ENCODE assay signal across 11 cellular contexts in genomic region chr16:74407362-74407705, GRCh38. TPM values are rescaled to one million over a fixed set of nuclear protein-coding genes. Genes with fewer than 3 reads are reported as not detected.
DNase-seq lines count a peak whose midpoint lies in the region; ATAC-seq and TF ChIP-seq lines count a peak whose summit lies in the region.
"Not testable (repeated sequence)": the region's sequence is repeated elsewhere in the genome, so short reads cannot be mapped to it uniquely, and the experiment has no call there.
"Had no signal": no experiment of that assay in that cellular context is flagged by ENCODE, and none has a peak within 500 bp of the region (broad histone marks: within the 10 kb centered on the region; RNA-seq: fewer than 3 reads in every experiment).

No MANE protein-coding gene starts in this region.

- H2AFZ ChIP-seq in ACC112 (ENCODE audit: low read length, unreplicated experiment); neuronal stem cell (ENCODE audit: low read length); smooth muscle cell (ENCODE audit: low read depth): not testable (repeated sequence)

- H3F3A ChIP-seq in smooth muscle cell (ENCODE audit: low read depth) = not testable (repeated sequence)

- not testable (repeated sequence) for H3K4me1 ChIP-seq in ACC112 (ENCODE audit: control insufficient read depth, insufficient read depth, low read length, unreplicated experiment); ascending aorta; right lobe of liver; neuronal stem cell (ENCODE audit: control insufficient read depth in 2 of 2, insufficient read depth in 1 of 2, low read depth in 1 of 2, low read length in 2 of 2); smooth muscle cell (ENCODE audit: low read depth)

- H3K4ac ChIP-seq in neuronal stem cell (ENCODE audit: low read length) = not testable (repeated sequence)

- H3K79me1 ChIP-seq in neuronal stem cell (ENCODE audit: low read depth, low read length) = not testable (repeated sequence)

- H3K36me3 ChIP-seq in ACC112 (ENCODE audit: insufficient read depth, low read length); ascending aorta; right lobe of liver; neuronal stem cell (replicated peaks in 1 of 2; ENCODE audit: control insufficient read depth in 2 of 2, insufficient read depth in 2 of 2, low read length in 2 of 2); smooth muscle cell (ENCODE audit: low read depth): not testable (repeated sequence)

- TF ChIP-seq CTCF in ascending aorta (IDR thresholded peaks at IDR 0.05); epithelial cell of proximal tubule (conservative IDR thresholded peaks at IDR 0.05; ENCODE audit: low read depth, low read length); right lobe of liver (IDR thresholded peaks at IDR 0.05); smooth muscle cell (IDR thresholded peaks at IDR 0.05; ENCODE audit: borderline replicate concordance, insufficient read depth, poor library complexity, severe bottlenecking): not testable (repeated sequence)

- H3K9me3 ChIP-seq in ascending aorta; right lobe of liver; neuronal stem cell (replicated peaks in 1 of 2; ENCODE audit: control insufficient read depth in 2 of 2, insufficient read depth in 1 of 2, low read depth in 1 of 2, low read length in 2 of 2); smooth muscle cell (replicated peaks; ENCODE audit: low read depth): not testable (repeated sequence)

- H2BK15ac ChIP-seq in neuronal stem cell (ENCODE audit: low read length) = not testable (repeated sequence)

- H3K14ac ChIP-seq in neuronal stem cell (ENCODE audit: low read length) = not testable (repeated sequence)

- not testable (repeated sequence) for H3K27ac ChIP-seq in ACC112 (ENCODE audit: low read depth, low read length); right lobe of liver; neuronal stem cell (replicated peaks; ENCODE audit: low read length); smooth muscle cell (ENCODE audit: low read depth)
- H3K27ac ChIP-seq in ascending aorta = peak overlapping the region; percentile 88 to 89

- not testable (repeated sequence) for H2BK5ac ChIP-seq in neuronal stem cell (ENCODE audit: low read length)

- H3K79me2 ChIP-seq in ACC112 (ENCODE audit: control insufficient read depth, insufficient read depth, low read length, unreplicated experiment); smooth muscle cell (ENCODE audit: low read depth): not testable (repeated sequence)

- not testable (repeated sequence) for H4K91ac ChIP-seq in neuronal stem cell (ENCODE audit: low read depth, low read length, poor library complexity)

- H3K4me2 ChIP-seq in neuronal stem cell (ENCODE audit: insufficient read depth, low read length, poor library complexity, severe bottlenecking) (peak overlapping the region; percentile 49), smooth muscle cell (peak overlapping the region; percentile 82)

- DNase-seq in ascending aorta (ENCODE audit: low spot score in 2 of 2) (peak in 1 of 2 donors; percentile 62), left cardiac atrium (peak; percentile 60), right lobe of liver (peak in 1 of 3 donors; percentile 34)
- not testable (repeated sequence) for DNase-seq in epithelial cell of proximal tubule (ENCODE audit: low read depth); neuronal stem cell (ENCODE audit: low spot score); smooth muscle cell (lab: John Stamatoyannopoulos, UW; ENCODE audit: unreplicated experiment)

- H3K4me3 ChIP-seq in ACC112 (ENCODE audit: low read depth, low read length) = peak overlapping the region; percentile 57
- peak overlapping the region; percentile 50 to 69 for H3K4me3 ChIP-seq in ascending aorta
- H3K4me3 ChIP-seq in epithelial cell of proximal tubule (ENCODE audit: low read depth, low read length) = peak overlapping the region; percentile 45
- peak overlapping the region; percentile 26 to 44 (median 43) for H3K4me3 ChIP-seq in right lobe of liver
- H3K4me3 ChIP-seq in neuronal stem cell (ENCODE audit: low read length in 2 of 2) = peak overlapping the region in 1 of 2 donors; percentile 70
- peak overlapping the region; percentile 49 for H3K4me3 ChIP-seq in smooth muscle cell

- not testable (repeated sequence) for H3K27me3 ChIP-seq in ACC112 (ENCODE audit: insufficient read depth, low read length); ascending aorta; right lobe of liver; neuronal stem cell (ENCODE audit: control insufficient read depth in 3 of 3, insufficient read depth in 3 of 3, low read depth in 1 of 3, low read length in 3 of 3); smooth muscle cell (ENCODE audit: low read depth)

- H3K18ac ChIP-seq in neuronal stem cell (ENCODE audit: low read length) = peak overlapping the region; percentile 89

- H3K9ac ChIP-seq in neuronal stem cell (ENCODE audit: low read depth, low read length, poor library complexity); smooth muscle cell (ENCODE audit: low read depth): not testable (repeated sequence)

- intact Hi-C loops in ascending aorta (cut with DNase I); left cardiac atrium (cut with DNase I); right lobe of liver (cut with DNase I): not testable (repeated sequence)

- ATAC-seq in HG02759 (IDR thresholded peaks at IDR 0.05; ENCODE audit: unreplicated experiment) (peak; percentile 6), left cardiac atrium (peak; percentile 56 to 64), right lobe of liver (peak; percentile 48 to 71 (median 62))

- H4K20me1 ChIP-seq in smooth muscle cell (ENCODE audit: low read depth) = not testable (repeated sequence)

- not testable (repeated sequence) for H4K8ac ChIP-seq in neuronal stem cell (ENCODE audit: low read depth, low read length)

- H2BK12ac ChIP-seq in neuronal stem cell (ENCODE audit: low read length) = not testable (repeated sequence)

- TF ChIP-seq POLR2A in right lobe of liver (IDR thresholded peaks at IDR 0.05) = not testable (repeated sequence)

- WGBS in right lobe of liver (ENCODE audit: insufficient coverage, low coverage, low lambda C conversion rate, missing lambda C conversion rate) = 4% methylated on average over 9 of the region's 23 CpGs
- WGBS in neuronal stem cell (ENCODE audit: extremely low coverage in 2 of 2, insufficient read length in 2 of 2, insufficient replicate concordance in 1 of 2), 2 donors = no CpG with 5 or more reads among the region's 23 CpGs
- WGBS in smooth muscle cell (ENCODE audit: low lambda C conversion rate) = 25% methylated on average over 15 of the region's 23 CpGs

- H2BK120ac ChIP-seq in neuronal stem cell (ENCODE audit: low read depth, low read length) = not testable (repeated sequence)

- H2AK5ac ChIP-seq in neuronal stem cell (ENCODE audit: low read depth, low read length) = not testable (repeated sequence)

- H3K23ac ChIP-seq in neuronal stem cell (ENCODE audit: low read depth, low read length, poor library complexity) = not testable (repeated sequence)

RNA-seq across cellular contexts. Expression of gene CLEC18B, which starts 13.9 kb away (rescaled TPM):
- total RNA-seq in ascending aorta (not detected), epithelial cell of proximal tubule (0.43 and 18.7 TPM in 2 replicates), left cardiac atrium (under 1 TPM; 0.38 to 0.55 TPM), right lobe of liver (under 1 TPM in 3 of 6 experiments, not detected in 3; 0.64 to 0.75 (median 0.71) TPM), smooth muscle cell (1.4 and 1.6 TPM in 2 replicates)
- polyA plus RNA-seq in neuronal stem cell (2013, experiment 1 of 2) = 3.9 TPM
- 4.1 TPM for polyA plus RNA-seq in neuronal stem cell (2013, experiment 2 of 2)
- 0.87 and 2.9 TPM in 2 replicates for polyA plus RNA-seq in smooth muscle cell
- total RNA-seq: Daoy, LHCN-M2, mononuclear cell had no signal

RNA-seq across cellular contexts. Expression of gene NPIPB15, which starts 31.2 kb away (rescaled TPM):
- total RNA-seq in ascending aorta = not detected
- total RNA-seq in epithelial cell of proximal tubule = 0.36 TPM in 1 of 2 replicates, not detected in the other
- 1 to 10 TPM in 1 of 2 donors, not detected in 1; 2.5 TPM for total RNA-seq in left cardiac atrium
- 10 to 100 TPM in 1 of 6 experiments, 1 to 10 TPM in 1, under 1 TPM in 1, not detected in 3; 0.51 to 12.2 (median 3.1) TPM for total RNA-seq in right lobe of liver
- polyA plus RNA-seq in neuronal stem cell (2013, experiment 1 of 2) = 0.26 TPM
- polyA plus RNA-seq in neuronal stem cell (2013, experiment 2 of 2) = 0.19 TPM
- 0.76 and 3.1 TPM in 2 replicates for total RNA-seq in smooth muscle cell
- polyA plus RNA-seq in smooth muscle cell = 5.0 and 5.2 TPM in 2 replicates
- total RNA-seq: Daoy had no signal

Comparison
In these comparisons a context has a peak if more than half of its experiments do, and no peak if none do; other contexts are left out.
1. ATAC-seq: peak in every context shown above with its lines; median percentile 62 in right lobe of liver; 60 in left cardiac atrium; 6 in HG02759.